Comparison of ENCODE assay signal across 1 cellular context in the genomic region with DNA sequence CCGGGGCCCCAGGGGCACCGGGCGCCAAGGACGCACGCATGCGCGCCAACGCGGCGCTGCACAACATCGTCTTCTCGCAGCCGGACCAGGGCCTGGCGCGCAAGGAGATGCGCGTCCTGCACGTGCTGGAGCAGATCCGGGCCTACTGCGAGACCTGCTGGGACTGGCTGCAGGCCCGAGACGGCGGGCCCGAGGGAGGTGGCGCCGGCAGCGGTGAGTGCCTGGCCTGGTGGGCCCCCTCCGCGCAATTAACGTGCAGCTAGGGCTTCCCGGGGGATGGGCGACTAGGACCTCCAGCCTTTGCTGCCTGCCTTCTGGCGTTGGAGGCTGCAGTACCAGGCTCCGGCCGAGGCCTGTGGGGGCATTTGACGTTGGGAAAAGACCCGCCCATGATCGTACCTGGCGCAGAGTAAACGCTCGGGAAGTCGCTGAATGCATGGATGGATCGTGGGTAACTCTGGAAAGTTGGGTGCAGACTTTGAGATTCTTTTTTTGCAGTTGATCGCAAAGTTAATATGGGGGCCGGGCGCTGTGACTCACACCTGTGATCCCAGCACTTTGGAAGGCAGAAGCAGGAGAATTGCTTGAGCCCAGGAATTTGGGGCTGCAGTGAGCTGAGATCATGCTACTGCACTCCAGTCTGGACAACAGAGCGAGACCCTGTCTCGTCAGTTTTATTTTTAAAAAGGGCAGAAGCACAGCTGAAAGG.
TF ChIP-seq lines count a peak whose summit lies in the region.

No MANE protein-coding gene starts in this region.

TF ChIP-seq in HepG2, 621 proteins besides CTCF, POLR2A, EP300 and RAD21 (continued from another document):
- TF ChIP-seq, protein P1, sequence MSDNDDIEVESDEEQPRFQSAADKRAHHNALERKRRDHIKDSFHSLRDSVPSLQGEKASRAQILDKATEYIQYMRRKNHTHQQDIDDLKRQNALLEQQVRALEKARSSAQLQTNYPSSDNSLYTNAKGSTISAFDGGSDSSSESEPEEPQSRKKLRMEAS (IDR thresholded peaks at IDR 0.05), result peak; percentile 63
- TF ChIP-seq SAFB2 (CRISPR knock-in tag; IDR thresholded peaks at IDR 0.05; ENCODE audit: borderline replicate concordance, low read depth), result 0 out of 2 replicates have a peak, but pooled peaks have one; percentile 34
TF ChIP-seq in HepG2: peak in this region for 30.
